26 cellular contexts compared by ENCODE assay signal in genomic region chr22:49302530-49302929, GRCh38.
DNase-seq lines count a peak whose midpoint lies in the region; ATAC-seq, FAIRE-seq and TF ChIP-seq lines count a peak whose summit lies in the region.
"Had no signal": no experiment of that assay in that cellular context is flagged by ENCODE, and none has a peak within 500 bp of the region (broad histone marks: within the 10 kb centered on the region; RNA-seq: fewer than 3 reads in every experiment).

No MANE protein-coding gene starts in this region.

- H3K4me3 Mint-ChIP-seq in neural crest cell (no peak overlapping the region), Caco-2 (ENCODE audit: unreplicated experiment) (no peak overlapping the region)
- H3K4me3 Mint-ChIP-seq: CD4-positive, alpha-beta T cell; stimulated activated naive B cell treated with anti-CD40 and anti-IgM and Interleukin-4, amounts not matched to agents 10 μg/mL and 1 μg/mL and 100 μg/mL, for 72 hours had no signal

- H3K4me3 ChIP-seq in K562 (no peak overlapping the region), vagina (no peak overlapping the region), Caco-2 (ENCODE audit: low read depth, low read length) (no peak overlapping the region)
- H3K4me3 ChIP-seq: body of pancreas, hepatocyte, SJSA1, suprapubic skin had no signal

- CTCF ChIA-PET in K562 (lab: Yijun Ruan, JAX; ENCODE audit: low intra/inter-chr PET ratio) (no interaction called here), Caco-2 (lab: Charles Lee) (no interaction called here)

- TF ChIP-seq RAD21 in K562 (CRISPR knock-in tag; conservative IDR thresholded peaks at IDR 0.05 in 1 of 2, IDR thresholded peaks at IDR 0.05 in 1 of 2): no peak

- H3K9me3 Mint-ChIP-seq in neural crest cell (no peaks in the 10 kb centered on the region), Caco-2 (ENCODE audit: unreplicated experiment) (no peaks in the 10 kb centered on the region)
- H3K9me3 Mint-ChIP-seq: CD4-positive, alpha-beta T cell; stimulated activated naive B cell treated with anti-CD40 and anti-IgM and Interleukin-4, amounts not matched to agents 10 μg/mL and 1 μg/mL and 100 μg/mL, for 72 hours had no signal

- no peak for ATAC-seq in left ventricle myocardium superior
- no peak for ATAC-seq in K562
- ATAC-seq: body of pancreas; stimulated activated naive B cell treated with anti-CD40 and anti-IgM and Interleukin-4, amounts not matched to agents 10 μg/mL and 1 μg/mL and 100 μg/mL, for 72 hours had no signal

- intact Hi-C loops in cardiac septum (cut with DNase I) (no loop called here), left ventricle myocardium superior (cut with micrococcal nuclease) (no loop called here), K562 (cut with micrococcal nuclease) (no loop called here), vagina (cut with DNase I) (no loop called here), Caco-2 (cut with micrococcal nuclease; ENCODE audit: unreplicated experiment) (no loop called here)

- H3K4me1 Mint-ChIP-seq in neural crest cell (no peaks in the 10 kb centered on the region), Caco-2 (ENCODE audit: low read depth, unreplicated experiment) (no peaks in the 10 kb centered on the region)

- no TSS peak for BruUV-seq in K562 (replicated peaks; lab: Mats Ljungman, UMichigan)
- BruUV-seq in Caco-2 (replicated peaks; lab: Mats Ljungman, UMichigan): no TSS peak

- no peak for FAIRE-seq in K562 (lab: Jason Lieb, UNC)
- FAIRE-seq: frontal cortex, H1 had no signal

- no peaks in the 10 kb centered on the region for H3K36me3 Mint-ChIP-seq in neural crest cell (ENCODE audit: low read depth)
- H3K36me3 Mint-ChIP-seq in Caco-2 (ENCODE audit: insufficient read depth, unreplicated experiment): peaks cover 6% of the 10 kb centered on the region
- H3K36me3 Mint-ChIP-seq: stimulated activated naive B cell treated with anti-CD40 and anti-IgM and Interleukin-4, amounts not matched to agents 10 μg/mL and 1 μg/mL and 100 μg/mL, for 72 hours had no signal

- H3K9me1 ChIP-seq in K562 (ENCODE audit: control insufficient read depth, insufficient read depth, low read length): no peaks in the 10 kb centered on the region

- H3K27ac ChIP-seq in K562 (ENCODE audit: extremely low read depth, low read depth, low read length): no peak overlapping the region
- no peak overlapping the region for H3K27ac ChIP-seq in vagina
- H3K27ac ChIP-seq: body of pancreas, hepatocyte, neutrophil, SJSA1, suprapubic skin, VCaP had no signal

- no peaks in the 10 kb centered on the region for H3K79me2 ChIP-seq in K562 (ENCODE audit: control insufficient read depth, insufficient read depth, low read length)
- H3K79me2 ChIP-seq: hepatocyte had no signal

- peaks cover 0 to 38% of the 10 kb centered on the region in 2 experiments; a peak in 3 of 5 replicates for H3K27me3 ChIP-seq in K562 (ENCODE audit: control insufficient read depth in 2 of 2, insufficient read depth in 2 of 2, low read length in 2 of 2)
- no peaks in the 10 kb centered on the region for H3K27me3 ChIP-seq in vagina
- no peaks in the 10 kb centered on the region for H3K27me3 ChIP-seq in Caco-2 (replicated peaks; ENCODE audit: control insufficient read depth, insufficient read depth, low read length)
- H3K27me3 ChIP-seq: hepatocyte, neutrophil, SJSA1 had no signal

- no peaks in the 10 kb centered on the region for H4K20me1 ChIP-seq in K562 (replicated peaks; ENCODE audit: control insufficient read depth, insufficient read depth, low read length)

- peak overlapping the region; percentile 85 for H3K27ac Mint-ChIP-seq in neural crest cell (ENCODE audit: unreplicated experiment)
- H3K27ac Mint-ChIP-seq in Caco-2 (ENCODE audit: unreplicated experiment): no peak overlapping the region
- H3K27ac Mint-ChIP-seq: CD4-positive, alpha-beta T cell; progenitor cell of endocrine pancreas; stimulated activated naive B cell treated with anti-CD40 and anti-IgM and Interleukin-4, amounts not matched to agents 10 μg/mL and 1 μg/mL and 100 μg/mL, for 72 hours had no signal

- no peak for TF ChIP-seq EP300 in K562 (IDR thresholded peaks at IDR 0.05; ENCODE audit: low read length)

- no peak for TF ChIP-seq POLR2A in K562 (conservative IDR thresholded peaks at IDR 0.05)
- no peak for TF ChIP-seq POLR2A in vagina (IDR thresholded peaks at IDR 0.05)

- POLR2A ChIA-PET in K562 (lab: Yijun Ruan, JAX) (no interaction called here), Caco-2 (lab: Charles Lee) (no interaction called here)

- in situ Hi-C loops in K562 (cut with MboI): loop anchor here (25.0 kb wide), 1 partner anchor 265 kb away; no protein-coding TSS in a partner anchor

- WGBS in K562 (ENCODE audit: insufficient coverage, low coverage, missing lambda C conversion rate): 22% methylated on average over 27 of the region's 31 CpGs

- no peak overlapping the region for H3K9ac ChIP-seq in K562 (ENCODE audit: insufficient read depth in 1 of 2, low read depth in 2 of 2, low read length in 2 of 2)

- no peaks in the 10 kb centered on the region for H3K27me3 Mint-ChIP-seq in neural crest cell (ENCODE audit: low read depth)
- H3K27me3 Mint-ChIP-seq in Caco-2 (ENCODE audit: insufficient read depth, unreplicated experiment): peaks cover 20% of the 10 kb centered on the region

- H3K9me3 ChIP-seq in K562 (replicated peaks; ENCODE audit: control insufficient read depth, insufficient read depth, low read depth, low read length) (no peaks in the 10 kb centered on the region), vagina (no peaks in the 10 kb centered on the region), Caco-2 (no peaks in the 10 kb centered on the region)
- H3K9me3 ChIP-seq: body of pancreas, neutrophil, suprapubic skin had no signal

- no peak overlapping the region for H3K4me2 ChIP-seq in K562 (ENCODE audit: insufficient read depth, low read length)
- H3K4me2 ChIP-seq: hepatocyte had no signal

- DNase-seq in cardiac septum (ENCODE audit: low spot score): peak; percentile 55
- DNase-seq in left ventricle myocardium superior: no peak
- DNase-seq in K562 (ENCODE audit: extremely low read depth in 1 of 4, low spot score in 3 of 4): no peak
- DNase-seq in neural crest cell (ENCODE audit: low read depth, low spot score): no peak
- peak; percentile 56 to 58 for DNase-seq in vagina (ENCODE audit: extremely low spot score in 2 of 2)
- DNase-seq in NCI-H146 treated with DMSO at 0.1 percent for 48 hours (lab: John Stamatoyannopoulos, UW; ENCODE audit: unreplicated experiment): no peak
- no peak for DNase-seq in Caco-2
- DNase-seq: activated CD4-positive, alpha-beta T cell treated with anti-CD3 and anti-CD28 coated beads for 48 hours; activated naive CD4-positive, alpha-beta T cell treated with Interleukin-2 at 50 U/mL for 16 hours; mesendoderm; NCI-H1105 treated with DMSO at 0.1 percent for 48 hours; NCI-H2029; NCI-H510A treated with DMSO at 0.1 percent for 48 hours; stimulated activated CD4-positive, alpha-beta T cell treated with anti-CD3 and anti-CD28 coated beads, Interleukin-15, amount 100 ng/mL, for 24 hours; stimulated activated naive B cell treated with anti-CD40 and anti-IgM and Interleukin-4, amounts not matched to agents 10 μg/mL and 1 μg/mL and 100 μg/mL, for 72 hours; T1000 had no signal

- TF ChIP-seq CTCF in K562 (IDR thresholded peaks at IDR 0.05 in 2 of 3, conservative IDR thresholded peaks at IDR 0.05 in 1 of 3; ENCODE audit: insufficient read depth in 2 of 3, low read depth in 1 of 3, low read length in 3 of 3) (no peak), neural crest cell (conservative IDR thresholded peaks at IDR 0.05) (no peak), vagina (IDR thresholded peaks at IDR 0.05) (no peak), Caco-2 (IDR thresholded peaks at IDR 0.05; ENCODE audit: insufficient read depth in 1 of 2, low read depth in 1 of 2, low read length in 1 of 2, severe bottlenecking in 1 of 2, unreplicated experiment in 1 of 2) (no peak)

- H3K4me1 ChIP-seq in K562 (replicated peaks in 1 of 2; ENCODE audit: control insufficient read depth in 2 of 2, insufficient read depth in 2 of 2, low read length in 2 of 2) (peaks cover 0 to 9% of the 10 kb centered on the region in 2 experiments; a peak in 2 of 5 replicates), vagina (no peaks in the 10 kb centered on the region), Caco-2 (no peaks in the 10 kb centered on the region)
- H3K4me1 ChIP-seq: SJSA1 had no signal

- H2AFZ ChIP-seq in K562 (ENCODE audit: low read depth, low read length): no peak overlapping the region
- H2AFZ ChIP-seq: hepatocyte had no signal

- H3K36me3 ChIP-seq in K562 (ENCODE audit: control insufficient read depth, insufficient read depth, low read length): no peaks in the 10 kb centered on the region
- H3K36me3 ChIP-seq in vagina: no peaks in the 10 kb centered on the region
- H3K36me3 ChIP-seq in Caco-2 (ENCODE audit: control insufficient read depth, insufficient read depth, low read length): no peaks in the 10 kb centered on the region
- H3K36me3 ChIP-seq: neutrophil, SJSA1, suprapubic skin had no signal

TF ChIP-seq in K562, 482 proteins besides CTCF, POLR2A, EP300 and RAD21:
- peak; percentile 93; the same call in 1 of the 2 replicates for TF ChIP-seq SAFB (IDR thresholded peaks at IDR 0.05; ENCODE audit: borderline replicate concordance, low read depth, low read length)
- TF ChIP-seq ZNF133 (CRISPR knock-in tag; IDR thresholded peaks at IDR 0.05): no peak

Comparison
In these comparisons a context has a peak if more than half of its experiments do, and no peak if none do; other contexts are left out.
1. DNase-seq: peak in cardiac septum (single experiment) and vagina (2 of 2); none in left ventricle myocardium superior (single experiment), K562 (0 of 4), neural crest cell (single experiment), NCI-H146 treated with DMSO at 0.1 percent for 48 hours (single experiment) and Caco-2 (0 of 2).